Comparison of ENCODE assay signal across 10 cellular contexts in the genomic region with DNA sequence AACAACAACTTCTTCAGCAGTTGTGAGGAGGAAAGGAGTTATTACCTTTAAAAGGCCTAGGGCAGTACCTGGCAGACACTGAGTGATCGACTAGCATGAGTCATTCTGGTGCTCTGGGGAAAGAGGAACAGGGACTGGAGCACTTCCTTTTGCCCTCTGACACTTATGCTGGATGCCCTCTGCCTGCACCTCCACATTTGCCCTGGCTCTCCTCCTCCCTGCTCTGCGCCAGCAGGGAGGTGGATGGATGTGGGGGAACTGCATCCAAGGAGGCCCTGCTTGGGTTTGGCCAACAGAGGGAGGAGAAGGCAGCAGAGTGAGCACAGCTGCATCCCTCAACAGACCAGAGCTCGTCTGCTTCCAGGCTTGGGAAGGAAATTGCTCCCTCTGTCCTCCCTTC.
DNase-seq lines count a peak whose midpoint lies in the region; ATAC-seq and TF ChIP-seq lines count a peak whose summit lies in the region.
"Had no signal": no experiment of that assay in that cellular context is flagged by ENCODE, and none has a peak within 500 bp of the region (broad histone marks: within the 10 kb centered on the region; RNA-seq: fewer than 3 reads in every experiment).

No MANE protein-coding gene starts in this region.

- intact Hi-C loops in adrenal gland (cut with DNase I): no loop called here

- H3K4me3 ChIP-seq in AG04449 (ENCODE audit: low read depth, low read length): no peak overlapping the region
- H3K4me3 ChIP-seq in adrenal gland: no peak overlapping the region
- H3K4me3 ChIP-seq: SJSA1 had no signal

- ATAC-seq in GM21825 (IDR thresholded peaks at IDR 0.05; ENCODE audit: unreplicated experiment): peak; percentile 73

- H3K27me3 ChIP-seq in adrenal gland: no peaks in the 10 kb centered on the region
- H3K27me3 ChIP-seq: SJSA1 had no signal

- no peak for TF ChIP-seq POLR2A in adrenal gland (IDR thresholded peaks at IDR 0.05)

- H3K36me3 ChIP-seq in adrenal gland (replicated peaks in 1 of 2): no peaks in the 10 kb centered on the region
- H3K36me3 ChIP-seq: SJSA1 had no signal

- no peak overlapping the region for H3K27ac ChIP-seq in adrenal gland
- H3K27ac ChIP-seq: SJSA1 had no signal

- POLR2A ChIA-PET in AG04449 (lab: Yijun Ruan, JAX): no interaction called here

- no peaks in the 10 kb centered on the region for H3K9me3 ChIP-seq in adrenal gland (replicated peaks in 1 of 3)
- H3K9me3 ChIP-seq: SJSA1 had no signal

- peaks cover 0 to 6% of the 10 kb centered on the region in 2 donors for H3K4me1 ChIP-seq in adrenal gland (replicated peaks in 1 of 2)
- H3K4me1 ChIP-seq: SJSA1 had no signal

- TF ChIP-seq CTCF in AG04449 (IDR thresholded peaks at IDR 0.05; ENCODE audit: insufficient read depth, low read length, missing control alignments): peak; percentile 8
- TF ChIP-seq CTCF in adrenal gland (IDR thresholded peaks at IDR 0.05): peak in 3 of 6 experiments; percentile 10 to 26 (median 23)
- no peak for TF ChIP-seq CTCF in GM10266 (IDR thresholded peaks at IDR 0.05; ENCODE audit: control insufficient read depth, insufficient read depth, low read depth, missing control alignments)

- DNase-seq in AG04449 (ENCODE audit: low read depth, low spot score) (no peak), NOMO-1 treated with dmso at 0.1 percent for 144 hours (lab: John Stamatoyannopoulos, UW; ENCODE audit: unreplicated experiment) (peak; percentile 81), germinal center (ENCODE audit: low spot score) (peak; percentile 40), adrenal gland (no peak), GM10266 (ENCODE audit: extremely low spot score) (no peak), epidermal melanocyte (ENCODE audit: insufficient read length, low spot score) (no peak), NCI-H1048 (lab: John Stamatoyannopoulos, UW) (no peak)
- DNase-seq: C1 segment of cervical spinal cord had no signal

- WGBS in adrenal gland, 4 donors: 52 to 60% (median 59%) methylated on average over 2 to 3 of the region's 3 CpGs

- CTCF ChIA-PET in AG04449 (lab: Yijun Ruan, JAX): interaction anchor here (6.0 kb wide), 1 partner anchor 10 kb away, joined by 52 read pairs; no protein-coding TSS in a partner anchor

Comparison
In these comparisons a context has a peak if more than half of its experiments do, and no peak if none do; other contexts are left out.
1. DNase-seq: peak in NOMO-1 treated with dmso at 0.1 percent for 144 hours (single experiment) and germinal center (single experiment); none in AG04449 (single experiment), adrenal gland (0 of 7), GM10266 (single experiment), epidermal melanocyte (single experiment) and NCI-H1048 (single experiment).